1 cellular context compared by ENCODE assay signal in the genomic region with DNA sequence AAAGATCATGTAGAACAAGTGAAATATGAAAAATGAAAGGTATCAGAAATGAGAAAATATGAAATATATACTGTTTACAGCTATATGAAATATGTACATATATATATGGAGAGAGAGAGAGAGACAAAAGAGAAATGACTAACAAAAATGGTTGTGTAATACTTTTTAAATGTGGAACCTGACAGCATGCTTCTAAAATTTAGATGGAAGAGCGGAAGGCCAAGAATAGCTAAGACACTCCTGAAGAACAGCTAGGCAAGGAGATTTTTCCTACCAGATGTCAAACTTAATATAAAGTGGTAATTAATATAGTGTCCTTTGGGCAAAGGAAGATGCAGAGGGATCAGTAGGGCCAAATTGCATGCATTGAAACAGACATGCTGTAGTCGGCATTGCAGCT.
TF ChIP-seq lines count a peak whose summit lies in the region.

No MANE protein-coding gene starts in this region.

TF ChIP-seq in SK-N-SH, 30 proteins besides CTCF, POLR2A, EP300 and RAD21 (continued from another document):
- TF ChIP-seq, protein P1, sequence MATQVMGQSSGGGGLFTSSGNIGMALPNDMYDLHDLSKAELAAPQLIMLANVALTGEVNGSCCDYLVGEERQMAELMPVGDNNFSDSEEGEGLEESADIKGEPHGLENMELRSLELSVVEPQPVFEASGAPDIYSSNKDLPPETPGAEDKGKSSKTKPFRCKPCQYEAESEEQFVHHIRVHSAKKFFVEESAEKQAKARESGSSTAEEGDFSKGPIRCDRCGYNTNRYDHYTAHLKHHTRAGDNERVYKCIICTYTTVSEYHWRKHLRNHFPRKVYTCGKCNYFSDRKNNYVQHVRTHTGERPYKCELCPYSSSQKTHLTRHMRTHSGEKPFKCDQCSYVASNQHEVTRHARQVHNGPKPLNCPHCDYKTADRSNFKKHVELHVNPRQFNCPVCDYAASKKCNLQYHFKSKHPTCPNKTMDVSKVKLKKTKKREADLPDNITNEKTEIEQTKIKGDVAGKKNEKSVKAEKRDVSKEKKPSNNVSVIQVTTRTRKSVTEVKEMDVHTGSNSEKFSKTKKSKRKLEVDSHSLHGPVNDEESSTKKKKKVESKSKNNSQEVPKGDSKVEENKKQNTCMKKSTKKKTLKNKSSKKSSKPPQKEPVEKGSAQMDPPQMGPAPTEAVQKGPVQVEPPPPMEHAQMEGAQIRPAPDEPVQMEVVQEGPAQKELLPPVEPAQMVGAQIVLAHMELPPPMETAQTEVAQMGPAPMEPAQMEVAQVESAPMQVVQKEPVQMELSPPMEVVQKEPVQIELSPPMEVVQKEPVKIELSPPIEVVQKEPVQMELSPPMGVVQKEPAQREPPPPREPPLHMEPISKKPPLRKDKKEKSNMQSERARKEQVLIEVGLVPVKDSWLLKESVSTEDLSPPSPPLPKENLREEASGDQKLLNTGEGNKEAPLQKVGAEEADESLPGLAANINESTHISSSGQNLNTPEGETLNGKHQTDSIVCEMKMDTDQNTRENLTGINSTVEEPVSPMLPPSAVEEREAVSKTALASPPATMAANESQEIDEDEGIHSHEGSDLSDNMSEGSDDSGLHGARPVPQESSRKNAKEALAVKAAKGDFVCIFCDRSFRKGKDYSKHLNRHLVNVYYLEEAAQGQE (IDR thresholded peaks at IDR 0.05; ENCODE audit: low read depth, low read length): no peak
- TF ChIP-seq FOXM1 (IDR thresholded peaks at IDR 0.05; ENCODE audit: low read depth): no peak
- no peak for TF ChIP-seq GABPA (IDR thresholded peaks at IDR 0.05; ENCODE audit: low read depth)
- TF ChIP-seq POLR2AphosphoS5 (IDR thresholded peaks at IDR 0.05; ENCODE audit: low read depth, low read length): no peak
- no peak for TF ChIP-seq ELF1 (IDR thresholded peaks at IDR 0.05)
- TF ChIP-seq, protein P2, sequence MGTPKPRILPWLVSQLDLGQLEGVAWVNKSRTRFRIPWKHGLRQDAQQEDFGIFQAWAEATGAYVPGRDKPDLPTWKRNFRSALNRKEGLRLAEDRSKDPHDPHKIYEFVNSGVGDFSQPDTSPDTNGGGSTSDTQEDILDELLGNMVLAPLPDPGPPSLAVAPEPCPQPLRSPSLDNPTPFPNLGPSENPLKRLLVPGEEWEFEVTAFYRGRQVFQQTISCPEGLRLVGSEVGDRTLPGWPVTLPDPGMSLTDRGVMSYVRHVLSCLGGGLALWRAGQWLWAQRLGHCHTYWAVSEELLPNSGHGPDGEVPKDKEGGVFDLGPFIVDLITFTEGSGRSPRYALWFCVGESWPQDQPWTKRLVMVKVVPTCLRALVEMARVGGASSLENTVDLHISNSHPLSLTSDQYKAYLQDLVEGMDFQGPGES (IDR thresholded peaks at IDR 0.05; ENCODE audit: low read depth, low read length): no peak
- TF ChIP-seq FOSL2 (IDR thresholded peaks at IDR 0.05; ENCODE audit: borderline replicate concordance, low read depth): no peak
- no peak for TF ChIP-seq GATA2 (CRISPR knock-in tag; IDR thresholded peaks at IDR 0.05)
- TF ChIP-seq SIN3A (IDR thresholded peaks at IDR 0.05; ENCODE audit: borderline replicate concordance, low read depth, low read length): no peak
